Comparison of ENCODE assay signal across 11 cellular contexts in genomic region chr10:80289451-80290287, GRCh38. TPM values are rescaled to one million over a fixed set of nuclear protein-coding genes. Genes with fewer than 3 reads are reported as not detected.
DNase-seq lines count a peak whose midpoint lies in the region; ATAC-seq, FAIRE-seq and TF ChIP-seq lines count a peak whose summit lies in the region.
"Had no signal": no experiment of that assay in that cellular context is flagged by ENCODE, and none has a peak within 500 bp of the region (broad histone marks: within the 10 kb centered on the region; RNA-seq: fewer than 3 reads in every experiment).

TSS of gene MAT1A (minus strand) at chr10:80289658. CDS start at chr10:80289423, 235 bp downstream.

- TF ChIP-seq POLR2A in vagina (IDR thresholded peaks at IDR 0.05), result no peak

- H3K27ac ChIP-seq in cardiac muscle cell, result peak within 1 kb of the TSS; percentile 36
- no peak within 1 kb of the TSS for H3K27ac ChIP-seq in left ventricle myocardium inferior (replicated peaks)
- H3K27ac ChIP-seq in hepatocyte, result peak within 1 kb of the TSS; percentile 79
- no peak within 1 kb of the TSS for H3K27ac ChIP-seq in vagina
- H3K27ac ChIP-seq: gastroesophageal sphincter had no signal

- no peaks in the 10 kb centered on the region for H3K79me2 ChIP-seq in hepatocyte

- peak; percentile 33 to 55 for DNase-seq in cardiac muscle cell (ENCODE audit: low read depth in 1 of 2, low spot score in 1 of 2)
- no peak for DNase-seq in left ventricle myocardium inferior
- DNase-seq in OCI-M1 (lab: John Stamatoyannopoulos, UW), result peak; percentile 91
- peak; percentile 56 for DNase-seq in hepatocyte (ENCODE audit: low spot score)
- DNase-seq in vagina (ENCODE audit: extremely low spot score in 2 of 2), result peak; percentile 79 to 95
- no peak for DNase-seq in GM19239 (ENCODE audit: insufficient read length, low spot score)
- no peak for DNase-seq in posterior cingulate gyrus
- DNase-seq: NCI-H1105 had no signal

- WGBS in hepatocyte (ENCODE audit: low lambda C conversion rate, missing lambda C conversion rate), result 40% methylated on average over 9 of the region's 9 CpGs

- intact Hi-C loops in left ventricle myocardium inferior (cut with micrococcal nuclease) (no loop called here), vagina (cut with DNase I) (no loop called here), posterior cingulate gyrus (cut with DNase I) (no loop called here)

- H3K9me3 ChIP-seq in cardiac muscle cell (ENCODE audit: low read depth) (no peaks in the 10 kb centered on the region), left ventricle myocardium inferior (replicated peaks) (no peaks in the 10 kb centered on the region), hepatocyte (ENCODE audit: low read depth) (no peaks in the 10 kb centered on the region), vagina (no peaks in the 10 kb centered on the region)
- H3K9me3 ChIP-seq: gastroesophageal sphincter had no signal

- H3K4me3 ChIP-seq in cardiac muscle cell, result no peak within 1 kb of the TSS
- H3K4me3 ChIP-seq in left ventricle myocardium inferior, result no peak within 1 kb of the TSS
- no peak within 1 kb of the TSS for H3K4me3 ChIP-seq in hepatocyte
- H3K4me3 ChIP-seq in vagina, result no peak within 1 kb of the TSS
- H3K4me3 ChIP-seq: gastroesophageal sphincter had no signal

- no peaks in the 10 kb centered on the region for H4K20me1 ChIP-seq in hepatocyte (ENCODE audit: insufficient read depth, poor library complexity, severe bottlenecking)

- no peaks in the 10 kb centered on the region for H3K27me3 ChIP-seq in cardiac muscle cell
- H3K27me3 ChIP-seq in left ventricle myocardium inferior (ENCODE audit: low read depth), result peaks cover 51% of the 10 kb centered on the region
- H3K27me3 ChIP-seq in hepatocyte, result no peaks in the 10 kb centered on the region
- H3K27me3 ChIP-seq in vagina, result no peaks in the 10 kb centered on the region
- H3K27me3 ChIP-seq: gastroesophageal sphincter had no signal

- peaks cover 14% of the 10 kb centered on the region for H3K4me1 ChIP-seq in cardiac muscle cell (ENCODE audit: low read depth)
- no peaks in the 10 kb centered on the region for H3K4me1 ChIP-seq in left ventricle myocardium inferior
- peaks cover 5% of the 10 kb centered on the region for H3K4me1 ChIP-seq in hepatocyte (ENCODE audit: insufficient read depth)
- H3K4me1 ChIP-seq in vagina, result no peaks in the 10 kb centered on the region
- H3K4me1 ChIP-seq: gastroesophageal sphincter had no signal

- H3K4me2 ChIP-seq in hepatocyte, result peak within 1 kb of the TSS; percentile 45

- ATAC-seq in HG03354 (IDR thresholded peaks at IDR 0.05; ENCODE audit: poor library complexity, severe bottlenecking, unreplicated experiment), result no peak
- ATAC-seq: gastroesophageal sphincter had no signal

- no peak for FAIRE-seq in GM19239 (lab: Jason Lieb, UNC)
- FAIRE-seq: TTC549 had no signal

- no peaks in the 10 kb centered on the region for H3K9me2 ChIP-seq in hepatocyte (replicated peaks; ENCODE audit: insufficient read depth)

- H3K36me3 ChIP-seq in cardiac muscle cell, result no peaks in the 10 kb centered on the region
- no peaks in the 10 kb centered on the region for H3K36me3 ChIP-seq in left ventricle myocardium inferior
- H3K36me3 ChIP-seq in hepatocyte (replicated peaks; ENCODE audit: insufficient read depth, low read depth), result no peaks in the 10 kb centered on the region
- H3K36me3 ChIP-seq in vagina, result no peaks in the 10 kb centered on the region
- H3K36me3 ChIP-seq: gastroesophageal sphincter had no signal

- TF ChIP-seq CTCF in cardiac muscle cell (IDR thresholded peaks at IDR 0.05; ENCODE audit: low read depth, low read length) (peak; percentile 9), left ventricle myocardium inferior (IDR thresholded peaks at IDR 0.05; ENCODE audit: borderline replicate concordance) (no peak), hepatocyte (IDR thresholded peaks at IDR 0.05; ENCODE audit: poor library complexity) (no peak), vagina (IDR thresholded peaks at IDR 0.05) (no peak)

- H2AFZ ChIP-seq in hepatocyte, result no peak within 1 kb of the TSS

RNA-seq across cellular contexts. Expression of gene MAT1A, which starts in this region (rescaled TPM):
- 5.1 and 5.6 TPM in 2 replicates for total RNA-seq in cardiac muscle cell
- 1.9 and 3.4 TPM in 2 replicates for polyA plus RNA-seq in cardiac muscle cell
- total RNA-seq in left ventricle myocardium inferior, result not detected
- 50.0 and 62.1 TPM in 2 replicates for total RNA-seq in hepatocyte
- 20.1 and 38.3 TPM in 2 replicates for polyA plus RNA-seq in hepatocyte
- total RNA-seq in vagina, result not detected
- total RNA-seq: gastroesophageal sphincter had no signal

Comparison
In these comparisons a context has a peak if more than half of its experiments do, and no peak if none do; other contexts are left out.
1. DNase-seq: peak in cardiac muscle cell (2 of 2), OCI-M1 (single experiment) and hepatocyte (single experiment); none in left ventricle myocardium inferior (single experiment), GM19239 (single experiment) and posterior cingulate gyrus (0 of 10).
2. H3K27ac ChIP-seq: peak in cardiac muscle cell (single experiment) and hepatocyte (single experiment); none in left ventricle myocardium inferior (single experiment) and vagina (single experiment).
3. Peak in DNase-seq in vagina; RNA of the gene not detected or under 1 TPM.